In genomic region chr17:49708515-49709161, GRCh38 we compare ENCODE assay signal across 8 cellular contexts. TPM values are rescaled to one million over a fixed set of nuclear protein-coding genes. Genes with fewer than 3 reads are reported as not detected.
DNase-seq lines count a peak whose midpoint lies in the region; ATAC-seq, FAIRE-seq and TF ChIP-seq lines count a peak whose summit lies in the region.

No MANE protein-coding gene starts in this region.

- no peak overlapping the region for H3K9ac ChIP-seq in SK-N-MC (ENCODE audit: insufficient read length)
- H3K9ac ChIP-seq in parathyroid adenoma = no peak overlapping the region

- peak overlapping the region; percentile 96 for H3K4me2 ChIP-seq in parathyroid adenoma (ENCODE audit: low read length)

- H3K36me3 ChIP-seq in SK-N-MC (ENCODE audit: insufficient read depth, low read length) (peaks cover 25% of the 10 kb centered on the region), parathyroid adenoma (ENCODE audit: control insufficient read depth, insufficient read depth, low read length) (no peaks in the 10 kb centered on the region)

- DNase-seq in activated CD8-positive, alpha-beta memory T cell treated with anti-CD3 and anti-CD28 coated beads, Interleukin-2, amount 10 ng/mL, durations not matched to agents 7 days and 5 days = no peak
- DNase-seq in activated CD8-positive, alpha-beta memory T cell treated with anti-CD3 and anti-CD28 coated beads, Interleukin-2, amount 50 U/mL, for 48 hours = no peak
- no peak for DNase-seq in SK-N-MC (ENCODE audit: low read depth, low spot score)
- DNase-seq in epithelial cell of prostate (ENCODE audit: low read depth, low spot score) = no peak
- no peak for DNase-seq in GF-D8 (lab: John Stamatoyannopoulos, UW)
- no peak for DNase-seq in GM12892 (ENCODE audit: insufficient read length)
- no peak for DNase-seq in hepatic stellate cell (ENCODE audit: low spot score)

- CTCF ChIA-PET in activated CD8-positive, alpha-beta memory T cell treated with anti-CD3 and anti-CD28 coated beads, Interleukin-2, amount 10 ng/mL, durations not matched to agents 7 days and 5 days (lab: Charles Lee) = interaction anchor here (0.7 to 33.6 kb wide), 34 partner anchors 8 to 386 kb away, joined by 3 to 734 read pairs (median 5); partner anchors contain the start of genes FAM117A, KAT7, NXPH3 and TAC4

- no peaks in the 10 kb centered on the region for H3K9me3 Mint-ChIP-seq in activated CD8-positive, alpha-beta memory T cell treated with anti-CD3 and anti-CD28 coated beads, Interleukin-2, amount 10 ng/mL, durations not matched to agents 7 days and 5 days (ENCODE audit: low read depth)

- H3K4me3 Mint-ChIP-seq in activated CD8-positive, alpha-beta memory T cell treated with anti-CD3 and anti-CD28 coated beads, Interleukin-2, amount 10 ng/mL, durations not matched to agents 7 days and 5 days = peak overlapping the region; percentile 89

- H3K4me1 Mint-ChIP-seq in activated CD8-positive, alpha-beta memory T cell treated with anti-CD3 and anti-CD28 coated beads, Interleukin-2, amount 10 ng/mL, durations not matched to agents 7 days and 5 days = peaks cover 43% of the 10 kb centered on the region

- H3K27me3 Mint-ChIP-seq in activated CD8-positive, alpha-beta memory T cell treated with anti-CD3 and anti-CD28 coated beads, Interleukin-2, amount 10 ng/mL, durations not matched to agents 7 days and 5 days = no peaks in the 10 kb centered on the region

- ATAC-seq in activated CD8-positive, alpha-beta memory T cell treated with anti-CD3 and anti-CD28 coated beads, Interleukin-2, amount 10 ng/mL, durations not matched to agents 7 days and 5 days = no peak

- H2AFZ ChIP-seq in parathyroid adenoma = peak overlapping the region; percentile 94

- H3K9me3 ChIP-seq in SK-N-MC (ENCODE audit: low read depth, low read length) = no peaks in the 10 kb centered on the region
- H3K9me3 ChIP-seq in parathyroid adenoma (ENCODE audit: control insufficient read depth, low read length) = no peaks in the 10 kb centered on the region

- peaks cover 6% of the 10 kb centered on the region for H3K4me1 ChIP-seq in parathyroid adenoma

- no peak for TF ChIP-seq CTCF in parathyroid adenoma (IDR thresholded peaks at IDR 0.05)

- no peak for FAIRE-seq in GM12892 (lab: Jason Lieb, UNC)

- H3K36me3 Mint-ChIP-seq in activated CD8-positive, alpha-beta memory T cell treated with anti-CD3 and anti-CD28 coated beads, Interleukin-2, amount 10 ng/mL, durations not matched to agents 7 days and 5 days = peaks cover 24% of the 10 kb centered on the region

- H3K4me3 ChIP-seq in SK-N-MC (peak overlapping the region; percentile 91), parathyroid adenoma (ENCODE audit: low read depth, low read length) (peak overlapping the region; percentile 48)

- no peaks in the 10 kb centered on the region for H3K27me3 ChIP-seq in parathyroid adenoma (ENCODE audit: control insufficient read depth, insufficient read depth, low read length)

- TF ChIP-seq POLR2A in GM12892 (IDR thresholded peaks at IDR 0.05; ENCODE audit: low read depth, low read length) = no peak

- peaks cover 8% of the 10 kb centered on the region for H3K79me2 ChIP-seq in parathyroid adenoma

- H3K27ac ChIP-seq in SK-N-MC (no peak overlapping the region), epithelial cell of prostate (peak overlapping the region; percentile 81), parathyroid adenoma (peak overlapping the region; percentile 99)

- peak overlapping the region; percentile 96 for H3K27ac Mint-ChIP-seq in activated CD8-positive, alpha-beta memory T cell treated with anti-CD3 and anti-CD28 coated beads, Interleukin-2, amount 10 ng/mL, durations not matched to agents 7 days and 5 days

RNA-seq across cellular contexts. Expression of gene SLC35B1, which starts 0.9 kb away (rescaled TPM):
- 10 to 100 TPM; 47.3 to 78.1 TPM for total RNA-seq in activated CD8-positive, alpha-beta memory T cell treated with anti-CD3 and anti-CD28 coated beads, Interleukin-2, amount 10 ng/mL, durations not matched to agents 7 days and 5 days
- polyA plus RNA-seq in GM12892 (2012; ENCODE audit: missing spikeins) = 28.3 TPM

RNA-seq across cellular contexts. Expression of gene SPOP, which starts 30.7 kb away (rescaled TPM):
- total RNA-seq in activated CD8-positive, alpha-beta memory T cell treated with anti-CD3 and anti-CD28 coated beads, Interleukin-2, amount 10 ng/mL, durations not matched to agents 7 days and 5 days = 10 to 100 TPM; 49.7 to 51.5 TPM
- 30.3 TPM for polyA plus RNA-seq in GM12892 (2012; ENCODE audit: missing spikeins)

RNA-seq across cellular contexts. Expression of gene FAM117A, which starts 55.3 kb away (rescaled TPM):
- total RNA-seq in activated CD8-positive, alpha-beta memory T cell treated with anti-CD3 and anti-CD28 coated beads, Interleukin-2, amount 10 ng/mL, durations not matched to agents 7 days and 5 days = 10 to 100 TPM; 31.6 to 44.9 TPM
- 18.2 TPM for polyA plus RNA-seq in GM12892 (2012; ENCODE audit: missing spikeins)
